Comparison of ENCODE assay signal across 31 cellular contexts in genomic region chrX:155279873-155280272, GRCh38. TPM values are rescaled to one million over a fixed set of nuclear protein-coding genes. Genes with fewer than 3 reads are reported as not detected.
"Had no signal": no experiment of that assay in that cellular context is flagged by ENCODE, and none has a peak within 500 bp of the region (broad histone marks: within the 10 kb centered on the region; RNA-seq: fewer than 3 reads in every experiment).

No MANE protein-coding gene starts in this region.

- H3K4me3 Mint-ChIP-seq: activated B cell treated with CpG ODN at 0.5 μM for 24 hours; activated CD8-positive, alpha-beta T cell treated with anti-CD3 and anti-CD28 coated beads for 36 hours; activated naive CD4-positive, alpha-beta T cell treated with anti-CD3 and anti-CD28 coated beads, Interleukin-2, amount 10 ng/mL, durations not matched to agents 7 days and 5 days; activated naive CD8-positive, alpha-beta T cell treated with anti-CD3 and anti-CD28 coated beads, Interleukin-2, amount 10 ng/mL, durations not matched to agents 7 days and 5 days; activated T-cell treated with anti-CD3 and anti-CD28 coated beads, Interleukin-2, amount 50 U/mL, for 4 hours; effector memory CD8-positive, alpha-beta T cell; T-cell; T-helper 17 cell; T-helper 2 cell treated with Interferon-gamma antibody and Interleukin-4, amounts not matched to agents 5 μg/mL and 100 μg/mL, for 36 hours had no signal

- H3K4me1 Mint-ChIP-seq: activated B cell treated with CpG ODN at 0.5 μM for 24 hours had no signal

- DNase-seq: activated B cell treated with CpG ODN at 0.5 μM for 24 hours; activated CD4-positive, alpha-beta T cell treated with anti-CD3 and anti-CD28 coated beads for 48 hours; activated CD4-positive, alpha-beta T cell treated with anti-CD3 and anti-CD28 coated beads, Interleukin-2, amount 50 U/mL, for 1 hour; activated CD4-positive, alpha-beta T cell treated with anti-CD3 and anti-CD28 coated beads, Interleukin-2, amount 50 U/mL, for 48 hours; activated CD8-positive, alpha-beta memory T cell treated with anti-CD3 and anti-CD28 coated beads for 24 hours; activated CD8-positive, alpha-beta T cell treated with anti-CD3 and anti-CD28 coated beads for 36 hours; activated effector memory CD4-positive, alpha-beta T cell treated with Interleukin-2 at 50 U/mL for 16 hours; activated gamma-delta T cell treated with Interleukin-2 at 50 U/mL for 16 hours; activated naive CD4-positive, alpha-beta T cell treated with anti-CD3 and anti-CD28 coated beads, Interleukin-2, amount 10 ng/mL, durations not matched to agents 7 days and 5 days; activated naive CD8-positive, alpha-beta T cell treated with anti-CD3 and anti-CD28 coated beads, Interleukin-2, amount 10 ng/mL, durations not matched to agents 7 days and 5 days; activated T-cell treated with anti-CD3 and anti-CD28 coated beads, Interleukin-2, amount 50 U/mL, for 4 hours; brain microvascular endothelial cell; cortex of kidney; dermis blood vessel endothelial cell; effector CD4-positive, alpha-beta T cell; effector memory CD8-positive, alpha-beta T cell; erythroblast; foreskin keratinocyte; gastrocnemius medialis; glutamatergic neuron; heart left ventricle; SW 1271; T-cell; T-helper 17 cell; T1000; WERI-Rb-1 had no signal

- H3K9me3 ChIP-seq: ascending aorta, esophagus muscularis mucosa, gastrocnemius medialis, heart left ventricle had no signal

- H3K27me3 ChIP-seq: ascending aorta, brain microvascular endothelial cell, esophagus muscularis mucosa, foreskin keratinocyte, gastrocnemius medialis, heart left ventricle had no signal

- H3K4me1 ChIP-seq: ascending aorta, esophagus muscularis mucosa, foreskin keratinocyte, gastrocnemius medialis, heart left ventricle had no signal

- H3K9me3 Mint-ChIP-seq: activated B cell treated with CpG ODN at 0.5 μM for 24 hours; activated CD8-positive, alpha-beta T cell treated with anti-CD3 and anti-CD28 coated beads for 36 hours; activated naive CD4-positive, alpha-beta T cell treated with anti-CD3 and anti-CD28 coated beads, Interleukin-2, amount 10 ng/mL, durations not matched to agents 7 days and 5 days; activated naive CD4-positive, alpha-beta T cell treated with anti-CD3 and anti-CD28 coated beads, Interleukin-2, amount 50 U/mL, for 72 hours; activated T-cell treated with anti-CD3 and anti-CD28 coated beads, Interleukin-2, amount 50 U/mL, for 4 hours; effector memory CD8-positive, alpha-beta T cell; T-cell; T-helper 2 cell treated with Interferon-gamma antibody and Interleukin-4, amounts not matched to agents 5 μg/mL and 100 μg/mL, for 36 hours had no signal

- H3K27ac Mint-ChIP-seq: activated B cell treated with CpG ODN at 0.5 μM for 24 hours; activated CD8-positive, alpha-beta T cell treated with anti-CD3 and anti-CD28 coated beads for 36 hours; activated naive CD4-positive, alpha-beta T cell treated with anti-CD3 and anti-CD28 coated beads, Interleukin-2, amount 10 ng/mL, durations not matched to agents 7 days and 5 days; effector memory CD8-positive, alpha-beta T cell; T-cell; T-helper 17 cell; T-helper 2 cell treated with Interferon-gamma antibody and Interleukin-4, amounts not matched to agents 5 μg/mL and 100 μg/mL, for 36 hours had no signal

- H3K27ac ChIP-seq: ascending aorta, brain microvascular endothelial cell, esophagus muscularis mucosa, foreskin keratinocyte, gastrocnemius medialis, heart left ventricle, WERI-Rb-1 had no signal

- H3K36me3 Mint-ChIP-seq: activated naive CD4-positive, alpha-beta T cell treated with anti-CD3 and anti-CD28 coated beads, Interleukin-2, amount 10 ng/mL, durations not matched to agents 7 days and 5 days; activated naive CD4-positive, alpha-beta T cell treated with anti-CD3 and anti-CD28 coated beads, Interleukin-2, amount 50 U/mL, for 72 hours had no signal

- H3K36me3 ChIP-seq: ascending aorta, brain microvascular endothelial cell, WERI-Rb-1 had no signal

- H3K27me3 Mint-ChIP-seq: activated B cell treated with CpG ODN at 0.5 μM for 24 hours; activated CD8-positive, alpha-beta T cell treated with anti-CD3 and anti-CD28 coated beads for 36 hours; activated naive CD4-positive, alpha-beta T cell treated with anti-CD3 and anti-CD28 coated beads, Interleukin-2, amount 10 ng/mL, durations not matched to agents 7 days and 5 days; activated naive CD8-positive, alpha-beta T cell treated with anti-CD3 and anti-CD28 coated beads, Interleukin-2, amount 10 ng/mL, durations not matched to agents 7 days and 5 days; effector memory CD8-positive, alpha-beta T cell; T-helper 17 cell had no signal

- H3K4me3 ChIP-seq: ascending aorta, esophagus muscularis mucosa, gastrocnemius medialis, heart left ventricle had no signal

- ATAC-seq: activated CD4-positive, CD25-positive, alpha-beta regulatory T cell treated with anti-CD3 and anti-CD28 coated beads, Interleukin-2, amount 50 U/mL, for 24 hours; activated T-cell treated with anti-CD3 and anti-CD28 coated beads, Interleukin-2, amount 50 U/mL, for 4 hours; effector memory CD8-positive, alpha-beta T cell; foreskin keratinocyte; gastrocnemius medialis; heart left ventricle; T-helper 17 cell had no signal

RNA-seq across cellular contexts. Expression of gene RAB39B, which starts 15.6 kb away (rescaled TPM):
- total RNA-seq: ascending aorta, foreskin keratinocyte had no signal

RNA-seq across cellular contexts. Expression of gene CLIC2, which starts 54.5 kb away (rescaled TPM):
- total RNA-seq: foreskin keratinocyte had no signal
